ENCODE assay signal across 1 cellular context in the genomic region with DNA sequence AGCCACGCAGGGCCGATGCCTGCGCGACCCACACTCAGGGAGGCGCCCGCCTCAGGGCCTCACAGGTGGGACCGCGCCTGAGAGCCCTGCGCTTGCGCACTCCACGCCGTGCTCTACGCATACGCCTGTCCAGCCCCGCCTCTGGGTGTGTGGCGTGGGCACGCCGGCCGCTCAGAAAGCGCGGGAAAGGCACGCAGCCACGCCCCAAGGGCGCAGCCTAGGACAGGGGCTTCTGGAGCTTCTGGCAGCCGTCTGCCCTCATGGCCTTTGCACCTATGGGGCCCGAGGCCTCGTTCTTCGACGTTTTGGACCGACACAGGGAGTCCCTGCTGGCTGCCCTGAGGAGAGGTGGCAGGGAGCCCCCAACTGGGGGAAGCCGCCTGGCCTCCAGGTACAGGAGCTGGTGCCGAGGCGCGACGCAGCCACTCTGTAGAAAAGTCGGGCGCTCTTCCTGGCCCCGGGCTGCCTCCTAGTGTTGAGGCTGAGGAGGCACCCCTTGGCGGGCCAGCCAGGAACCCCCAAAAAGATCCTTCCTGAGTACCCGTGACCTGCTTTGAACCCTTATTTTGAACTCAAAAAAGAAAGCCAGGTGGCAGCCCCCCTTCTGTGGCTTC.
A peak's percentile ranks its signal among the peaks of the same experiment; 100 is the strongest.
TF ChIP-seq lines count a peak whose summit lies in the region.

A gene with protein sequence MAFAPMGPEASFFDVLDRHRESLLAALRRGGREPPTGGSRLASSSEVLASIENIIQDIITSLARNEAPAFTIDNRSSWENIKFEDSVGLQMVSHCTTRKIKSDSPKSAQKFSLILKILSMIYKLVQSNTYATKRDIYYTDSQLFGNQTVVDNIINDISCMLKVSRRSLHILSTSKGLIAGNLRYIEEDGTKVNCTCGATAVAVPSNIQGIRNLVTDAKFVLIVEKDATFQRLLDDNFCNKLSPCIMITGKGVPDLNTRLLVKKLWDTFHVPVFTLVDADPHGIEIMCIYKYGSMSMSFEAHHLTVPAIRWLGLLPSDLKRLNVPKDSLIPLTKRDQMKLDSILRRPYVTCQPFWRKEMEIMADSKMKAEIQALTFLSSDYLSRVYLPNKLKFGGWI (plus strand): TSS at position 196 of the 614 bp plus-strand sequence. CDS start 65 bp downstream, at position 261.

TF ChIP-seq in WTC11, 78 proteins besides CTCF, POLR2A, EP300 and RAD21 (continued from another document):
- TF ChIP-seq FOXP1 (CRISPR knock-in tag; IDR thresholded peaks at IDR 0.05; ENCODE audit: borderline replicate concordance) = 0 out of 2 replicates have a peak, but pooled peaks have one; percentile 18
- TF ChIP-seq, protein P1, sequence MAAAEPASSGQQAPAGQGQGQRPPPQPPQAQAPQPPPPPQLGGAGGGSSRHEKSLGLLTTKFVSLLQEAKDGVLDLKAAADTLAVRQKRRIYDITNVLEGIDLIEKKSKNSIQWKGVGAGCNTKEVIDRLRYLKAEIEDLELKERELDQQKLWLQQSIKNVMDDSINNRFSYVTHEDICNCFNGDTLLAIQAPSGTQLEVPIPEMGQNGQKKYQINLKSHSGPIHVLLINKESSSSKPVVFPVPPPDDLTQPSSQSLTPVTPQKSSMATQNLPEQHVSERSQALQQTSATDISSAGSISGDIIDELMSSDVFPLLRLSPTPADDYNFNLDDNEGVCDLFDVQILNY (CRISPR knock-in tag; IDR thresholded peaks at IDR 0.05) = no peak
- TF ChIP-seq, protein P2, sequence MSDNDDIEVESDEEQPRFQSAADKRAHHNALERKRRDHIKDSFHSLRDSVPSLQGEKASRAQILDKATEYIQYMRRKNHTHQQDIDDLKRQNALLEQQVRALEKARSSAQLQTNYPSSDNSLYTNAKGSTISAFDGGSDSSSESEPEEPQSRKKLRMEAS (CRISPR knock-in tag; IDR thresholded peaks at IDR 0.05) = peak; percentile 44; the same call in 1 of the 2 replicates
TF ChIP-seq in WTC11: peak in this region for 2.
